ENCODE assay signal across 1 cellular context in genomic region chr19:1275976-1276619, GRCh38.
A peak's percentile ranks its signal among the peaks of the same experiment; 100 is the strongest.
TF ChIP-seq lines count a peak whose summit lies in the region.

No MANE protein-coding gene starts in this region.

TF ChIP-seq in K562, 482 proteins besides CTCF, POLR2A, EP300 and RAD21 (continued from another document and continues in another):
- TF ChIP-seq ZMIZ1 (IDR thresholded peaks at IDR 0.05; ENCODE audit: low read depth in 2 of 2, low read length in 2 of 2): no peak
- no peak for TF ChIP-seq FOXK1 (CRISPR knock-in tag; IDR thresholded peaks at IDR 0.05; ENCODE audit: borderline replicate concordance)
- TF ChIP-seq ELF4 (CRISPR knock-in tag; IDR thresholded peaks at IDR 0.05): no peak
- peak; percentile 46; the same call in 1 of the 2 replicates for TF ChIP-seq E2F3 (CRISPR knock-in tag; IDR thresholded peaks at IDR 0.05)
- TF ChIP-seq TCF15 (CRISPR knock-in tag; IDR thresholded peaks at IDR 0.05): no peak
- no peak for TF ChIP-seq ZNF707 (CRISPR knock-in tag; conservative IDR thresholded peaks at IDR 0.05)
- TF ChIP-seq, protein P1, sequence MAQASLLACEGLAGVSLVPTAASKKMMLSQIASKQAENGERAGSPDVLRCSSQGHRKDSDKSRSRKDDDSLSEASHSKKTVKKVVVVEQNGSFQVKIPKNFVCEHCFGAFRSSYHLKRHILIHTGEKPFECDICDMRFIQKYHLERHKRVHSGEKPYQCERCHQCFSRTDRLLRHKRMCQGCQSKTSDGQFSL (CRISPR knock-in tag; IDR thresholded peaks at IDR 0.05): no peak
- TF ChIP-seq, protein P1 (tag; IDR thresholded peaks at IDR 0.05): no peak
- peak; percentile 14; the same call in 1 of the 2 replicates for TF ChIP-seq ZNF175 (CRISPR knock-in tag; IDR thresholded peaks at IDR 0.05; ENCODE audit: low read depth)
- no peak for TF ChIP-seq HNRNPK (IDR thresholded peaks at IDR 0.05; ENCODE audit: low read depth, low read length, poor library complexity, severe bottlenecking)
- TF ChIP-seq E2F6 (IDR thresholded peaks at IDR 0.05; ENCODE audit: borderline replicate concordance in 1 of 2, extremely low read depth in 1 of 2, insufficient read depth in 1 of 2, insufficient read length in 1 of 2, low read depth in 1 of 2, low read length in 1 of 2, poor library complexity in 1 of 2, severe bottlenecking in 1 of 2): peak; percentile 40 to 75
- peak in 1 of 2 experiments; percentile 87; a peak in 1 of 4 replicates for TF ChIP-seq HDAC1 (IDR thresholded peaks at IDR 0.05)
- no peak for TF ChIP-seq RNF2 (IDR thresholded peaks at IDR 0.05)
- no peak for TF ChIP-seq ZNF639 (CRISPR knock-in tag; conservative IDR thresholded peaks at IDR 0.05 in 1 of 2, IDR thresholded peaks at IDR 0.05 in 1 of 2)
- TF ChIP-seq CSDE1 (IDR thresholded peaks at IDR 0.05): no peak
- TF ChIP-seq ZNF592 (IDR thresholded peaks at IDR 0.05): peak; percentile 40
- no peak for TF ChIP-seq ZNF121 (CRISPR knock-in tag; conservative IDR thresholded peaks at IDR 0.05)
- no peak for TF ChIP-seq REST (CRISPR knock-in tag; IDR thresholded peaks at IDR 0.05; ENCODE audit: low read depth)
- TF ChIP-seq ZBTB43 (CRISPR knock-in tag; IDR thresholded peaks at IDR 0.05): no peak
- TF ChIP-seq SAFB (IDR thresholded peaks at IDR 0.05; ENCODE audit: borderline replicate concordance, low read depth, low read length): 0 out of 2 replicates have a peak, but pooled peaks have one; percentile 46
- no peak for TF ChIP-seq DDX20 (tag; IDR thresholded peaks at IDR 0.05; ENCODE audit: low read depth)
- no peak for TF ChIP-seq PTTG1 (tag; IDR thresholded peaks at IDR 0.05; ENCODE audit: low read depth)
- TF ChIP-seq DMBX1 (CRISPR knock-in tag; IDR thresholded peaks at IDR 0.05; ENCODE audit: borderline replicate concordance): no peak; the same call in 1 of the 2 replicates
- no peak for TF ChIP-seq FOXM1 (IDR thresholded peaks at IDR 0.05; ENCODE audit: low read depth)
- TF ChIP-seq FOXM1 (CRISPR knock-in tag; IDR thresholded peaks at IDR 0.05; ENCODE audit: low read depth): no peak
- no peak for TF ChIP-seq ELF2 (CRISPR knock-in tag; IDR thresholded peaks at IDR 0.05)
- TF ChIP-seq HDAC8 (tag; IDR thresholded peaks at IDR 0.05): no peak
- no peak for TF ChIP-seq TCFL5 (CRISPR knock-in tag; conservative IDR thresholded peaks at IDR 0.05)
- 0 out of 2 replicates have a peak, but pooled peaks have one; percentile 22 for TF ChIP-seq NFRKB (IDR thresholded peaks at IDR 0.05; ENCODE audit: low read depth)
- TF ChIP-seq NEUROD1 (IDR thresholded peaks at IDR 0.05; ENCODE audit: borderline replicate concordance, low read depth, low read length, partially characterized antibody): no peak
- no peak for TF ChIP-seq SNIP1 (IDR thresholded peaks at IDR 0.05; ENCODE audit: low read depth)
- TF ChIP-seq SUPT5H (IDR thresholded peaks at IDR 0.05): peak; percentile 63
- no peak for TF ChIP-seq FOXP1 (CRISPR knock-in tag; IDR thresholded peaks at IDR 0.05)
- no peak for TF ChIP-seq TCF7L2 (IDR thresholded peaks at IDR 0.05; ENCODE audit: low read depth, low read length)
- TF ChIP-seq, protein P2, sequence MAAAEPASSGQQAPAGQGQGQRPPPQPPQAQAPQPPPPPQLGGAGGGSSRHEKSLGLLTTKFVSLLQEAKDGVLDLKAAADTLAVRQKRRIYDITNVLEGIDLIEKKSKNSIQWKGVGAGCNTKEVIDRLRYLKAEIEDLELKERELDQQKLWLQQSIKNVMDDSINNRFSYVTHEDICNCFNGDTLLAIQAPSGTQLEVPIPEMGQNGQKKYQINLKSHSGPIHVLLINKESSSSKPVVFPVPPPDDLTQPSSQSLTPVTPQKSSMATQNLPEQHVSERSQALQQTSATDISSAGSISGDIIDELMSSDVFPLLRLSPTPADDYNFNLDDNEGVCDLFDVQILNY (CRISPR knock-in tag; IDR thresholded peaks at IDR 0.05): no peak
- TF ChIP-seq TFAP4 (CRISPR knock-in tag; IDR thresholded peaks at IDR 0.05; ENCODE audit: borderline replicate concordance): peak; percentile 93
- TF ChIP-seq HLTF (IDR thresholded peaks at IDR 0.05): 0 out of 2 replicates have a peak, but pooled peaks have one; percentile 60
- TF ChIP-seq ZNF263 (CRISPR knock-in tag; IDR thresholded peaks at IDR 0.05; ENCODE audit: borderline replicate concordance): 0 out of 2 replicates have a peak, but pooled peaks have one; percentile 53
- TF ChIP-seq DPF2 (IDR thresholded peaks at IDR 0.05): peak; percentile 69; the same call in 1 of the 2 replicates
- TF ChIP-seq ZBTB49 (CRISPR knock-in tag; IDR thresholded peaks at IDR 0.05; ENCODE audit: borderline replicate concordance): no peak
- TF ChIP-seq KAT7 (CRISPR knock-in tag; IDR thresholded peaks at IDR 0.05; ENCODE audit: borderline replicate concordance): peak; percentile 73; the same call in 1 of the 2 replicates
